In the genomic region with DNA sequence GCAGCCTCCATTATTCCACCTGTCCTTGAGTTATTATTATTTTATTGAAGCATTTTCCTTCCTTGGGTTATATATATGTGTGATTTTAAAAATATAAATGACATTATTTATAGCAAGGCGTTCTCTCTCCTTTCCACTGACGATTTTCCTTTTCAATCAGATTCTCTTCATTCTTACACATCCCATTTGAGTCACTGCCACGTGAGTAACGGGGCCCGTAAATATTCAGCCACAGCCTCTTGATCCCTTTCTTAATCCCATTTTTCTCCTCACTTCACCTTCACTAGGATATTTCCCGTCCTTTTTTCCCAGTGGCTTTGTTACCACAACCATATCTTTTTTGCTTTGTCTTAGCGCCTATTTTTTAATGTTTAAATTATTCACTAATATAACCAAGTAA, we compare ENCODE assay signal across 25 cellular contexts.
"Had no signal": no experiment of that assay in that cellular context is flagged by ENCODE, and none has a peak within 500 bp of the region (broad histone marks: within the 10 kb centered on the region; RNA-seq: fewer than 3 reads in every experiment).

No MANE protein-coding gene starts in this region.

- H3K36me3 Mint-ChIP-seq: immature natural killer cell; natural killer cell; stimulated activated naive B cell treated with anti-CD40 and anti-IgM and Interleukin-4, amounts not matched to agents 10 μg/mL and 1 μg/mL and 100 μg/mL, for 72 hours had no signal

- H3K4me1 Mint-ChIP-seq: immature natural killer cell; natural killer cell; stimulated activated naive B cell treated with anti-CD40 and anti-IgM and Interleukin-4, amounts not matched to agents 10 μg/mL and 1 μg/mL and 100 μg/mL, for 72 hours had no signal

- H2AFZ ChIP-seq: parathyroid adenoma had no signal

- H3K36me3 ChIP-seq: esophagus squamous epithelium, heart right ventricle, lower lobe of right lung, neutrophil, right atrium auricular region, thoracic aorta, tibial nerve, upper lobe of left lung had no signal

- H3K4me3 Mint-ChIP-seq: effector memory CD8-positive, alpha-beta T cell; immature natural killer cell; natural killer cell; neural crest cell; stimulated activated naive B cell treated with anti-CD40 and anti-IgM and Interleukin-4, amounts not matched to agents 10 μg/mL and 1 μg/mL and 100 μg/mL, for 72 hours; stimulated activated naive CD8-positive, alpha-beta T cell treated with anti-CD3 and anti-CD28 coated beads, Interleukin-15, Interleukin-2, amounts not matched to agents 100 ng/mL and 50 ng/mL, for 24 hours had no signal

- H3K4me3 ChIP-seq: esophagus squamous epithelium, heart right ventricle, lower lobe of right lung, right atrium auricular region, thoracic aorta, tibial nerve, upper lobe of left lung had no signal

- H3K27me3 Mint-ChIP-seq: effector memory CD8-positive, alpha-beta T cell; stimulated activated naive B cell treated with anti-CD40 and anti-IgM and Interleukin-4, amounts not matched to agents 10 μg/mL and 1 μg/mL and 100 μg/mL, for 72 hours; stimulated activated naive CD8-positive, alpha-beta T cell treated with anti-CD3 and anti-CD28 coated beads, Interleukin-15, Interleukin-2, amounts not matched to agents 100 ng/mL and 50 ng/mL, for 24 hours had no signal

- H3K9me3 Mint-ChIP-seq: natural killer cell, neural crest cell had no signal

- H3K9ac ChIP-seq: parathyroid adenoma had no signal

- DNase-seq: cortex of kidney; effector memory CD8-positive, alpha-beta T cell; erythroblast; esophagus squamous epithelium; foreskin melanocyte; glutamatergic neuron; heart right ventricle; hippocampal formation; immature natural killer cell; left ventricle myocardium superior; lower lobe of right lung; natural killer cell; stimulated activated CD4-positive, alpha-beta T cell treated with anti-CD3 and anti-CD28 coated beads, Interleukin-2, amount 100 ng/mL, for 24 hours; stimulated activated CD4-positive, alpha-beta T cell treated with anti-CD3 and anti-CD28 coated beads, Interleukin-4, amount 100 ng/mL, for 4 hours; stimulated activated naive B cell treated with anti-CD40 and anti-IgM and Interleukin-4, amounts not matched to agents 10 μg/mL and 1 μg/mL and 100 μg/mL, for 72 hours; upper lobe of left lung had no signal

- H3K4me1 ChIP-seq: esophagus squamous epithelium, heart right ventricle, lower lobe of right lung, right atrium auricular region, tibial nerve had no signal

- H3K27ac ChIP-seq: esophagus squamous epithelium, heart right ventricle, lower lobe of right lung, neutrophil, parathyroid adenoma, right atrium auricular region, thoracic aorta, tibial nerve, upper lobe of left lung had no signal

- ATAC-seq: effector memory CD8-positive, alpha-beta T cell; heart right ventricle; left ventricle myocardium superior; lower lobe of right lung; natural killer cell; sciatic nerve; stimulated activated naive B cell treated with anti-CD40 and anti-IgM and Interleukin-4, amounts not matched to agents 10 μg/mL and 1 μg/mL and 100 μg/mL, for 72 hours had no signal

- H3K27ac Mint-ChIP-seq: effector memory CD8-positive, alpha-beta T cell; immature natural killer cell; natural killer cell; progenitor cell of endocrine pancreas; stimulated activated naive B cell treated with anti-CD40 and anti-IgM and Interleukin-4, amounts not matched to agents 10 μg/mL and 1 μg/mL and 100 μg/mL, for 72 hours; stimulated activated naive CD8-positive, alpha-beta T cell treated with anti-CD3 and anti-CD28 coated beads, Interleukin-15, Interleukin-2, amounts not matched to agents 100 ng/mL and 50 ng/mL, for 24 hours had no signal

- H3K9me3 ChIP-seq: esophagus squamous epithelium, lower lobe of right lung, neutrophil, right atrium auricular region, thoracic aorta, upper lobe of left lung had no signal

- H3K79me2 ChIP-seq: parathyroid adenoma had no signal

- H3K27me3 ChIP-seq: esophagus squamous epithelium, neutrophil, right atrium auricular region, tibial nerve, upper lobe of left lung had no signal
